In genomic region chr9:113219186-113219936, GRCh38 we compare ENCODE assay signal across 1 cellular context.
TF ChIP-seq lines count a peak whose summit lies in the region.

No MANE protein-coding gene starts in this region.

TF ChIP-seq in K562, 482 proteins besides CTCF, POLR2A, EP300 and RAD21:
- TF ChIP-seq NR4A1 (CRISPR knock-in tag; IDR thresholded peaks at IDR 0.05) (no peak), NR4A1 (tag; IDR thresholded peaks at IDR 0.05) (no peak), ZBTB43 (CRISPR knock-in tag; IDR thresholded peaks at IDR 0.05) (no peak), NKRF (IDR thresholded peaks at IDR 0.05; ENCODE audit: borderline replicate concordance) (peak; percentile 46; the same call in 1 of the 2 replicates), RREB1 (CRISPR knock-in tag; IDR thresholded peaks at IDR 0.05) (no peak), SPI1 (IDR thresholded peaks at IDR 0.05; ENCODE audit: borderline replicate concordance, low read depth, low read length) (peak; percentile 94), SUPT5H (IDR thresholded peaks at IDR 0.05) (no peak), L3MBTL2 (IDR thresholded peaks at IDR 0.05) (0 out of 2 replicates have a peak, but pooled peaks have one; percentile 26), MYC (IDR thresholded peaks at IDR 0.05; ENCODE audit: low read depth, low read length) (peak; percentile 18), MYC (CRISPR knock-in tag; IDR thresholded peaks at IDR 0.05; ENCODE audit: borderline replicate concordance, low read depth) (no peak), RBM25 (IDR thresholded peaks at IDR 0.05; ENCODE audit: low read depth, low read length, severe bottlenecking) (no peak), ZNF175 (CRISPR knock-in tag; IDR thresholded peaks at IDR 0.05; ENCODE audit: low read depth) (peak; percentile 98)
- TF ChIP-seq, protein P1, sequence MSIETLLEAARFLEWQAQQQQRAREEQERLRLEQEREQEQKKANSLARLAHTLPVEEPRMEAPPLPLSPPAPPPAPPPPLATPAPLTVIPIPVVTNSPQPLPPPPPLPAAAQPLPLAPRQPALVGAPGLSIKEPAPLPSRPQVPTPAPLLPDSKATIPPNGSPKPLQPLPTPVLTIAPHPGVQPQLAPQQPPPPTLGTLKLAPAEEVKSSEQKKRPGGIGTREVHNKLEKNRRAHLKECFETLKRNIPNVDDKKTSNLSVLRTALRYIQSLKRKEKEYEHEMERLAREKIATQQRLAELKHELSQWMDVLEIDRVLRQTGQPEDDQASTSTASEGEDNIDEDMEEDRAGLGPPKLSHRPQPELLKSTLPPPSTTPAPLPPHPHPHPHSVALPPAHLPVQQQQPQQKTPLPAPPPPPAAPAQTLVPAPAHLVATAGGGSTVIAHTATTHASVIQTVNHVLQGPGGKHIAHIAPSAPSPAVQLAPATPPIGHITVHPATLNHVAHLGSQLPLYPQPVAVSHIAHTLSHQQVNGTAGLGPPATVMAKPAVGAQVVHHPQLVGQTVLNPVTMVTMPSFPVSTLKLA (conservative IDR thresholded peaks at IDR 0.05) = 0 out of 4 replicates have a peak, but pooled peaks of 1 of the 2 experiments have one; percentile 39
